In the genomic region with DNA sequence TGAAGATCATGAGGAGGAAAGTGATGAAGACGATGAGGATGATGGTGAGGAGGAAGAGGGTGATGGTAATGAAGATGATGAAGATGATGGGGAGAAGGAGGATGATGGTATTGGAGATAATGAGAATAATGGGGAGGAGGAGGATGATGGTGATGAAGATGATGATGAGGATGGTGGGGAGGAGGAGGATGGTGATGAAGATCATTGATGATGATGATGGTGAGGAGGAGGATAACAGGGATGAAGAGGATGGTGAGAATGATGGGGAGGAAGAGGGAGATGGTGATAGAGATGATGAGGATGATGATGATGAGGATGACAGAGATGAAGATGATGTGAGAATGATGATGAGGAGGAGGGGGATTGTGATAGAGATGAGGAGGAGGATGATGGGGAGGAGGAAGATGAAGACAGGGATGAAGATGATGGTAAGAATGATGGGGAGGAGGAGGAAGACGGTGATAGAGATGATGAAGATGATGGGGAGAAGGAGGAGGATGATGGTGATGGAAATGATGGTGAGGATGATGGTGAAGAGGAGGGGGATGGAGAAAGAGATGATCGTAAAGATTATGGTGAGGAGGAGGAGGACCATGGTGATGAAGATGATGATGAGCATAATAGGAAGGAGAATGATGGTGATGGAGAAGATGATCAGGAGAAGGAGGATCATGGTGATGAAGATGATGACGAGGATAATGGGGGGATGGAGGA, we compare ENCODE assay signal across 9 cellular contexts.
"Had no signal": no experiment of that assay in that cellular context is flagged by ENCODE, and none has a peak within 500 bp of the region (broad histone marks: within the 10 kb centered on the region; RNA-seq: fewer than 3 reads in every experiment).

No MANE protein-coding gene starts in this region.

- H3K4me1 ChIP-seq: HAP-1 had no signal

- ATAC-seq: GM23338 had no signal

- H3K9ac ChIP-seq: KMS-11 had no signal

- FAIRE-seq: HTR-8/SVneo had no signal

- H3K27ac ChIP-seq: HL-60, KMS-11 had no signal

- H2AFZ ChIP-seq: GM23338 had no signal

- H3K4me3 Mint-ChIP-seq: GM23338, HFFc6 had no signal

- H3K4me3 ChIP-seq: GM23338, HAP-1 had no signal

- H3K9me3 ChIP-seq: HAP-1 had no signal

- H3K4me2 ChIP-seq: GM23338, KMS-11 had no signal

- H3K27ac Mint-ChIP-seq: GM23338, HFFc6 had no signal

- H3K4me1 Mint-ChIP-seq: GM23338 had no signal

- H3K36me3 ChIP-seq: HAP-1 had no signal

- DNase-seq: H7, HFFc6, Karpas-422, KBM-7 had no signal
